11 cellular contexts compared by ENCODE assay signal in genomic region chr10:69051710-69052487, GRCh38. TPM values are rescaled to one million over a fixed set of nuclear protein-coding genes. Genes with fewer than 3 reads are reported as not detected.
DNase-seq lines count a peak whose midpoint lies in the region; ATAC-seq lines count a peak whose summit lies in the region.
"Had no signal": no experiment of that assay in that cellular context is flagged by ENCODE, and none has a peak within 500 bp of the region (broad histone marks: within the 10 kb centered on the region; RNA-seq: fewer than 3 reads in every experiment).

No MANE protein-coding gene starts in this region.

- no peaks in the 10 kb centered on the region for H3K9me3 Mint-ChIP-seq in activated CD4-positive, alpha-beta memory T cell treated with anti-CD3 and anti-CD28 coated beads for 36 hours
- no peaks in the 10 kb centered on the region for H3K9me3 Mint-ChIP-seq in activated CD4-positive, alpha-beta memory T cell treated with anti-CD3 and anti-CD28 coated beads, Interleukin-2, amount 10 ng/mL, durations not matched to agents 7 days and 5 days
- no peaks in the 10 kb centered on the region for H3K9me3 Mint-ChIP-seq in activated T-helper 1 cell treated with anti-CD3 and anti-CD28 coated beads, Interleukin-12 subunit alpha, Interleukin-12 subunit beta, Interleukin-2, Interleukin-4 antibody, amounts not matched to agents 30 ng/mL and 10 ng/mL and 1 ng/mL, durations not matched to agents 14 hours and 24 hours and 36 hours
- peaks cover 0 to 1% of the 10 kb centered on the region in 2 donors for H3K9me3 Mint-ChIP-seq in stimulated activated naive B cell treated with anti-CD40 and anti-IgM and Interleukin-4, amounts not matched to agents 10 μg/mL and 1 μg/mL and 100 μg/mL, for 72 hours

- H3K27me3 Mint-ChIP-seq in activated CD4-positive, alpha-beta memory T cell treated with anti-CD3 and anti-CD28 coated beads for 36 hours, result no peaks in the 10 kb centered on the region
- no peaks in the 10 kb centered on the region for H3K27me3 Mint-ChIP-seq in activated CD4-positive, alpha-beta memory T cell treated with anti-CD3 and anti-CD28 coated beads, Interleukin-2, amount 10 ng/mL, durations not matched to agents 7 days and 5 days
- H3K27me3 Mint-ChIP-seq in activated T-helper 1 cell treated with anti-CD3 and anti-CD28 coated beads, Interleukin-12 subunit alpha, Interleukin-12 subunit beta, Interleukin-2, Interleukin-4 antibody, amounts not matched to agents 30 ng/mL and 10 ng/mL and 1 ng/mL, durations not matched to agents 14 hours and 24 hours and 36 hours (ENCODE audit: insufficient read depth), result no peaks in the 10 kb centered on the region
- no peaks in the 10 kb centered on the region for H3K27me3 Mint-ChIP-seq in stimulated activated naive B cell treated with anti-CD40 and anti-IgM and Interleukin-4, amounts not matched to agents 10 μg/mL and 1 μg/mL and 100 μg/mL, for 72 hours

- no peaks in the 10 kb centered on the region for H3K36me3 Mint-ChIP-seq in activated CD4-positive, alpha-beta memory T cell treated with anti-CD3 and anti-CD28 coated beads for 36 hours
- H3K36me3 Mint-ChIP-seq in activated CD4-positive, alpha-beta memory T cell treated with anti-CD3 and anti-CD28 coated beads, Interleukin-2, amount 10 ng/mL, durations not matched to agents 7 days and 5 days (ENCODE audit: low read depth), result no peaks in the 10 kb centered on the region
- H3K36me3 Mint-ChIP-seq in activated T-helper 1 cell treated with anti-CD3 and anti-CD28 coated beads, Interleukin-12 subunit alpha, Interleukin-12 subunit beta, Interleukin-2, Interleukin-4 antibody, amounts not matched to agents 30 ng/mL and 10 ng/mL and 1 ng/mL, durations not matched to agents 14 hours and 24 hours and 36 hours (ENCODE audit: low read depth), result peaks cover 3% of the 10 kb centered on the region
- H3K36me3 Mint-ChIP-seq in stimulated activated naive B cell treated with anti-CD40 and anti-IgM and Interleukin-4, amounts not matched to agents 10 μg/mL and 1 μg/mL and 100 μg/mL, for 72 hours, result no peaks in the 10 kb centered on the region

- no peak overlapping the region for H3K4me3 Mint-ChIP-seq in activated CD4-positive, alpha-beta memory T cell treated with anti-CD3 and anti-CD28 coated beads for 36 hours
- no peak overlapping the region for H3K4me3 Mint-ChIP-seq in activated CD4-positive, alpha-beta memory T cell treated with anti-CD3 and anti-CD28 coated beads, Interleukin-2, amount 10 ng/mL, durations not matched to agents 7 days and 5 days
- no peak overlapping the region for H3K4me3 Mint-ChIP-seq in activated T-helper 1 cell treated with anti-CD3 and anti-CD28 coated beads, Interleukin-12 subunit alpha, Interleukin-12 subunit beta, Interleukin-2, Interleukin-4 antibody, amounts not matched to agents 30 ng/mL and 10 ng/mL and 1 ng/mL, durations not matched to agents 14 hours and 24 hours and 36 hours
- H3K4me3 Mint-ChIP-seq in stimulated activated naive B cell treated with anti-CD40 and anti-IgM and Interleukin-4, amounts not matched to agents 10 μg/mL and 1 μg/mL and 100 μg/mL, for 72 hours, result peak overlapping the region in 1 of 2 donors; percentile 34

- CTCF ChIA-PET in activated CD4-positive, alpha-beta memory T cell treated with anti-CD3 and anti-CD28 coated beads for 36 hours (lab: Charles Lee), result no interaction called here
- CTCF ChIA-PET in activated CD4-positive, alpha-beta memory T cell treated with anti-CD3 and anti-CD28 coated beads, Interleukin-2, amount 10 ng/mL, durations not matched to agents 7 days and 5 days (lab: Charles Lee), result no interaction called here

- intact Hi-C loops in activated CD4-positive, alpha-beta memory T cell treated with anti-CD3 and anti-CD28 coated beads for 36 hours (cut with micrococcal nuclease), result no loop called here
- intact Hi-C loops in activated T-helper 1 cell treated with anti-CD3 and anti-CD28 coated beads, Interleukin-12 subunit alpha, Interleukin-12 subunit beta, Interleukin-2, Interleukin-4 antibody, amounts not matched to agents 30 ng/mL and 10 ng/mL and 1 ng/mL, durations not matched to agents 14 hours and 24 hours and 36 hours (cut with micrococcal nuclease), result no loop called here

- POLR2A ChIA-PET in activated CD4-positive, alpha-beta memory T cell treated with anti-CD3 and anti-CD28 coated beads for 36 hours (lab: Charles Lee), result interaction anchor here (1.0 to 1.7 kb wide), 2 partner anchors 36 to 39 kb away, joined by 4 to 5 read pairs; partner anchors contain the start of gene SRGN
- POLR2A ChIA-PET in activated CD4-positive, alpha-beta memory T cell treated with anti-CD3 and anti-CD28 coated beads, Interleukin-2, amount 10 ng/mL, durations not matched to agents 7 days and 5 days (lab: Charles Lee), result interaction anchor here (1.0 to 9.3 kb wide), 3 partner anchors 39 to 163 kb away, joined by 3 to 214 read pairs (median 5); partner anchors contain the start of gene SRGN

- peak overlapping the region; percentile 16 for H3K27ac Mint-ChIP-seq in activated CD4-positive, alpha-beta memory T cell treated with anti-CD3 and anti-CD28 coated beads for 36 hours
- no peak overlapping the region for H3K27ac Mint-ChIP-seq in activated CD4-positive, alpha-beta memory T cell treated with anti-CD3 and anti-CD28 coated beads, Interleukin-2, amount 10 ng/mL, durations not matched to agents 7 days and 5 days
- H3K27ac Mint-ChIP-seq in activated T-helper 1 cell treated with anti-CD3 and anti-CD28 coated beads, Interleukin-12 subunit alpha, Interleukin-12 subunit beta, Interleukin-2, Interleukin-4 antibody, amounts not matched to agents 30 ng/mL and 10 ng/mL and 1 ng/mL, durations not matched to agents 14 hours and 24 hours and 36 hours, result peak overlapping the region; percentile 46
- peak overlapping the region; percentile 90 for H3K27ac Mint-ChIP-seq in stimulated activated naive B cell treated with anti-CD40 and anti-IgM and Interleukin-4, amounts not matched to agents 10 μg/mL and 1 μg/mL and 100 μg/mL, for 72 hours

- peaks cover 59% of the 10 kb centered on the region for H3K4me1 Mint-ChIP-seq in activated CD4-positive, alpha-beta memory T cell treated with anti-CD3 and anti-CD28 coated beads for 36 hours (ENCODE audit: low read depth)
- peaks cover 66% of the 10 kb centered on the region for H3K4me1 Mint-ChIP-seq in activated CD4-positive, alpha-beta memory T cell treated with anti-CD3 and anti-CD28 coated beads, Interleukin-2, amount 10 ng/mL, durations not matched to agents 7 days and 5 days
- H3K4me1 Mint-ChIP-seq in activated T-helper 1 cell treated with anti-CD3 and anti-CD28 coated beads, Interleukin-12 subunit alpha, Interleukin-12 subunit beta, Interleukin-2, Interleukin-4 antibody, amounts not matched to agents 30 ng/mL and 10 ng/mL and 1 ng/mL, durations not matched to agents 14 hours and 24 hours and 36 hours (ENCODE audit: low read depth), result peaks cover 68% of the 10 kb centered on the region
- H3K4me1 Mint-ChIP-seq in stimulated activated naive B cell treated with anti-CD40 and anti-IgM and Interleukin-4, amounts not matched to agents 10 μg/mL and 1 μg/mL and 100 μg/mL, for 72 hours, result peaks cover 53 to 83% of the 10 kb centered on the region in 2 donors

- no peak for DNase-seq in activated CD4-positive, alpha-beta memory T cell treated with anti-CD3 and anti-CD28 coated beads for 36 hours
- DNase-seq in activated CD4-positive, alpha-beta memory T cell treated with anti-CD3 and anti-CD28 coated beads, Interleukin-2, amount 10 ng/mL, durations not matched to agents 7 days and 5 days, result no peak
- DNase-seq in activated T-helper 1 cell treated with anti-CD3 and anti-CD28 coated beads, Interleukin-12 subunit alpha, Interleukin-12 subunit beta, Interleukin-2, Interleukin-4 antibody, amounts not matched to agents 30 ng/mL and 10 ng/mL and 1 ng/mL, durations not matched to agents 14 hours and 24 hours and 36 hours (ENCODE audit: low spot score), result no peak
- DNase-seq in iPS-NIHi11 (ENCODE audit: low spot score) (peak; percentile 48), iPS-NIHi7 (ENCODE audit: extremely low spot score) (no peak)
- no peak for DNase-seq in stimulated activated naive B cell treated with anti-CD40 and anti-IgM and Interleukin-4, amounts not matched to agents 10 μg/mL and 1 μg/mL and 100 μg/mL, for 72 hours
- DNase-seq: activated effector memory CD4-positive, alpha-beta T cell treated with Interleukin-2 at 50 U/mL for 16 hours; KBM-7; NCI-H1694 had no signal

- ATAC-seq in stimulated activated naive B cell treated with anti-CD40 and anti-IgM and Interleukin-4, amounts not matched to agents 10 μg/mL and 1 μg/mL and 100 μg/mL, for 72 hours (replicated peaks), result peak in 1 of 2 donors; percentile 2
- ATAC-seq in GM19035 (IDR thresholded peaks at IDR 0.05; ENCODE audit: unreplicated experiment) (no peak), HG02588 (IDR thresholded peaks at IDR 0.05; ENCODE audit: unreplicated experiment) (no peak)

RNA-seq across cellular contexts. Expression of gene SRGN, which starts 36.0 kb away (rescaled TPM):
- total RNA-seq in activated CD4-positive, alpha-beta memory T cell treated with anti-CD3 and anti-CD28 coated beads for 36 hours, result 100 to 1,000 TPM; 949 to 966 TPM
- total RNA-seq in activated CD4-positive, alpha-beta memory T cell treated with anti-CD3 and anti-CD28 coated beads, Interleukin-2, amount 10 ng/mL, durations not matched to agents 7 days and 5 days, result 100 to 1,000 TPM; 468 to 474 TPM
- total RNA-seq in activated T-helper 1 cell treated with anti-CD3 and anti-CD28 coated beads, Interleukin-12 subunit alpha, Interleukin-12 subunit beta, Interleukin-2, Interleukin-4 antibody, amounts not matched to agents 30 ng/mL and 10 ng/mL and 1 ng/mL, durations not matched to agents 14 hours and 24 hours and 36 hours, result 1,217 and 1,242 TPM in 2 replicates
